In the genomic region with DNA sequence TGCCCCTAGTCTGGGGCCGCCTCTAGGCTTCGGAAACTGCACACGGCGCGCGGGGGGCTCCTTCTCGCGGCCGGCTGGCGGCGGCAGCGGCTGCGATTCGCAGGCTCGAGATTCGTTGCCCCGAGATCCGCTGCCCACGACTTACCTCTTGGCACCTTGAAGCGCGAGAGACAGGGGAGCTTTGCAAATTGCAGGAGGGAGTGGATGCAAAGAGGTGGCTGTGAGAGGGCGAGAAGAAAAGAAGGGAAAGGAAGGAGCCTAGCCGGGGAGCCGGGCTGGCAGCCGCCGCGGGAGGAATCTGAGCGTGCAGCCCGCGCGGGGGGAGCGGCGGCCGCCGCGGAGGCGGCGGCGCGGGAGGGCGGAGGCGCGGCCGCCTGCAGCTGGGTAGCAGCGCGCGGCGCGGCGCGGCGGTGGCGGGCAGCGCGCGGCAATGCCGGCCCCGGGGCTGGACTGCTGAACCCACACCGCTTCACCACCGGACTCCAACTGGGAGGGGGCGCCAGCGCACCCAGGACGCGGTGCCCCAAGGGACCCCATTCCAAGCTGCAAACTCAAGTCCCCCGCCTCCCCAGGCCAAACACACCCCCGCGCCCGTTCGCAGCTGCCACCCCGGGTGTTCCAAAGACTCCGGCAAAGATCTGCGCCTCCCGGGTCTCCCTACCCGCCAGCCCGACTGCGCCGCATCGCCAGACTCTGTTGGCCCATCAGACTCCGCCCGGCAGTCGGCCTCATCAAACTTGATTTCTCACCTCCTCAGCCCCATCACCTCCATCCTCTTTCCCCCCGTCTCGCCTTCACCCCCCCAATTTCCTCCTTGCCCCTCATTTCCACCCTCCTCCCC, we compare ENCODE assay signal across 8 cellular contexts. TPM values are rescaled to one million over a fixed set of nuclear protein-coding genes. Genes with fewer than 3 reads are reported as not detected.
DNase-seq lines count a peak whose midpoint lies in the region; ATAC-seq lines count a peak whose summit lies in the region.

No MANE protein-coding gene starts in this region.

- peaks cover 40% of the 10 kb centered on the region for H3K4me1 Mint-ChIP-seq in activated CD4-positive, alpha-beta memory T cell treated with anti-CD3 and anti-CD28 coated beads for 36 hours (ENCODE audit: low read depth)

- intact Hi-C loops in activated CD4-positive, alpha-beta memory T cell treated with anti-CD3 and anti-CD28 coated beads for 36 hours (cut with micrococcal nuclease) = loop anchor here (1.0 to 5.0 kb wide), 7 partner anchors 14 to 779 kb away; no protein-coding TSS in a partner anchor

- POLR2A ChIA-PET in activated CD4-positive, alpha-beta memory T cell treated with anti-CD3 and anti-CD28 coated beads for 36 hours (lab: Charles Lee) = interaction anchor here (0.5 to 4.1 kb wide), 13 partner anchors 10 to 779 kb away, joined by 3 to 27 read pairs (median 5); partner anchors contain the start of gene SUPT3H

- DNase-seq in NCI-H1436 (lab: John Stamatoyannopoulos, UW) (peak; percentile 34), NCI-H1436 treated with DMSO at 0.1 percent for 48 hours (lab: John Stamatoyannopoulos, UW) (no peak), NCI-H345 treated with DMSO at 0.1 percent for 48 hours (lab: John Stamatoyannopoulos, UW; ENCODE audit: unreplicated experiment) (peak; percentile 31), medulla oblongata (ENCODE audit: extremely low spot score) (peak; percentile 75)
- DNase-seq in activated CD4-positive, alpha-beta memory T cell treated with anti-CD3 and anti-CD28 coated beads for 36 hours = peak; percentile 78
- peak; percentile 18 to 35 (median 23) for DNase-seq in effector memory CD4-positive, alpha-beta T cell
- DNase-seq in stimulated activated CD8-positive, alpha-beta memory T cell treated with anti-CD3 and anti-CD28 coated beads, Interleukin-12 subunit alpha, Interleukin-12 subunit beta, amount 100 ng/mL, for 4 hours (ENCODE audit: low read depth) = peak; percentile 33

- no peaks in the 10 kb centered on the region for H3K9me3 Mint-ChIP-seq in activated CD4-positive, alpha-beta memory T cell treated with anti-CD3 and anti-CD28 coated beads for 36 hours

- peak overlapping the region; percentile 89 for H3K4me3 ChIP-seq in effector memory CD4-positive, alpha-beta T cell (ENCODE audit: insufficient read depth, low read depth, low read length, poor library complexity, severe bottlenecking)

- CTCF ChIA-PET in activated CD4-positive, alpha-beta memory T cell treated with anti-CD3 and anti-CD28 coated beads for 36 hours (lab: Charles Lee) = interaction anchor here (0.6 to 2.8 kb wide), 8 partner anchors 15 to 500 kb away, joined by 3 to 13 read pairs (median 3); partner anchors contain the start of gene SUPT3H

- H3K9me3 ChIP-seq in effector memory CD4-positive, alpha-beta T cell (ENCODE audit: control insufficient read depth, low read length) = no peaks in the 10 kb centered on the region

- H3K36me3 ChIP-seq in effector memory CD4-positive, alpha-beta T cell (ENCODE audit: control insufficient read depth, insufficient read depth, low read length) = no peaks in the 10 kb centered on the region

- H3K36me3 Mint-ChIP-seq in activated CD4-positive, alpha-beta memory T cell treated with anti-CD3 and anti-CD28 coated beads for 36 hours = peaks cover 34% of the 10 kb centered on the region

- H3K4me1 ChIP-seq in effector memory CD4-positive, alpha-beta T cell (ENCODE audit: control insufficient read depth, insufficient read depth, low read length, poor library complexity, severe bottlenecking) = peaks cover 24% of the 10 kb centered on the region

- H3K27me3 ChIP-seq in effector memory CD4-positive, alpha-beta T cell (replicated peaks; ENCODE audit: control insufficient read depth, insufficient read depth, low read length, poor library complexity, severe bottlenecking) = no peaks in the 10 kb centered on the region

- ATAC-seq in HG03175 (IDR thresholded peaks at IDR 0.05; ENCODE audit: unreplicated experiment) = no peak

- H3K27ac ChIP-seq in effector memory CD4-positive, alpha-beta T cell (ENCODE audit: insufficient read depth, low read length, poor library complexity, severe bottlenecking) = peak overlapping the region; percentile 91

- H3K27ac Mint-ChIP-seq in activated CD4-positive, alpha-beta memory T cell treated with anti-CD3 and anti-CD28 coated beads for 36 hours = peak overlapping the region; percentile 97

- peak overlapping the region; percentile 91 for H3K4me3 Mint-ChIP-seq in activated CD4-positive, alpha-beta memory T cell treated with anti-CD3 and anti-CD28 coated beads for 36 hours

- no peaks in the 10 kb centered on the region for H3K27me3 Mint-ChIP-seq in activated CD4-positive, alpha-beta memory T cell treated with anti-CD3 and anti-CD28 coated beads for 36 hours

RNA-seq across cellular contexts. Expression of gene SUPT3H, which starts 44.2 kb away (rescaled TPM):
- total RNA-seq in activated CD4-positive, alpha-beta memory T cell treated with anti-CD3 and anti-CD28 coated beads for 36 hours = 10 to 100 TPM; 17.4 to 18.2 TPM
